In genomic region chr19:17922138-17922537, GRCh38 we compare ENCODE assay signal across 24 cellular contexts. TPM values are rescaled to one million over a fixed set of nuclear protein-coding genes. Genes with fewer than 3 reads are reported as not detected.
"Had no signal": no experiment of that assay in that cellular context is flagged by ENCODE, and none has a peak within 500 bp of the region (broad histone marks: within the 10 kb centered on the region; RNA-seq: fewer than 3 reads in every experiment).

No MANE protein-coding gene starts in this region.

- H3K4me1 ChIP-seq: SJCRH30 had no signal

- DNase-seq: KBM-7, MV-4-11, NCI-H1048, NCI-H1105, NCI-H1417, NCI-H1436 treated with DMSO at 0.1 percent for 48 hours, NCI-H1694, NCI-H187 treated with DMSO at 0.1 percent for 48 hours, NCI-H2029 treated with DMSO at 0.1 percent for 48 hours, NCI-H2171 treated with DMSO at 0.1 percent for 48 hours, NCI-H345, NCI-H446 treated with DMSO at 0.1 percent for 48 hours, NCI-H510A treated with DMSO at 0.1 percent for 48 hours, NCI-H526, SHP77 treated with DMSO at 0.1 percent for 48 hours, SJCRH30 had no signal

- H3K27ac ChIP-seq: HL-60, SJCRH30 had no signal

- ATAC-seq: Panc1, Right ventricle myocardium inferior, SK-N-SH treated with all-trans-retinoic acid at 6 μM for 48 hours had no signal

- H3K9me3 ChIP-seq: SJCRH30 had no signal

- H3K4me3 ChIP-seq: SJCRH30 had no signal

- H3K36me3 ChIP-seq: SJCRH30 had no signal

RNA-seq across cellular contexts. Expression of gene KCNN1, which starts 44.8 kb away (rescaled TPM):
- total RNA-seq: MCF 10A, Right ventricle myocardium inferior, RPMI7951, SJCRH30 had no signal
- polyA plus RNA-seq: IgD-negative memory B cell had no signal

RNA-seq across cellular contexts. Expression of gene SLC5A5, which starts 50.4 kb away (rescaled TPM):
- total RNA-seq: LHCN-M2, MCF 10A, Right ventricle myocardium inferior, RPMI7951, SJCRH30 had no signal
- polyA plus RNA-seq: IgD-negative memory B cell had no signal
